In the genomic region with DNA sequence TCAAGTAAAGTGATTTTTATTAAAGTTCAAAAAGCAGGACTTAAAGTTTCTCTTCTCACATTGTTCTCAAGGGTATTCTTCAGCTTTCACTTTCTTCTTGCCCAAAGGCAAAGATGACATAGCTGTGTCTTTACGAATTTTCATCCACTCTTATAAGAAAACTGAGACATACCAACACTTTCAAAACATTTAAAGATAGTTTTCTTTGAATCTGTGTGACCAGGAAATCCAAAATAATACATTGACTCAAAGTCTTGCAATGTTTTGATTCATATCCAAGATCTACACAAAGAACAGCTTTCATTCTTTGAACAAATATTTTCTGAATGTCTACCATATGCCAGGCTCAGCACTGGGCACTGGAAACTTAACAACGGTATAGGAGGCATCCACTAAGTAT, we compare ENCODE assay signal across 13 cellular contexts.
A peak's percentile ranks its signal among the peaks of the same experiment; 100 is the strongest.
DNase-seq lines count a peak whose midpoint lies in the region; ATAC-seq and TF ChIP-seq lines count a peak whose summit lies in the region.
"Had no signal": no experiment of that assay in that cellular context is flagged by ENCODE, and none has a peak within 500 bp of the region (broad histone marks: within the 10 kb centered on the region; RNA-seq: fewer than 3 reads in every experiment).

No MANE protein-coding gene starts in this region.

- H3F3A ChIP-seq in SU-DHL-6 (ENCODE audit: insufficient read depth), result no peaks in the 10 kb centered on the region; the same call in 1 of the 2 replicates

- no peak overlapping the region for H3K27ac ChIP-seq in SU-DHL-6 (ENCODE audit: low read depth, low read length)

- no peaks in the 10 kb centered on the region for H3K9me2 ChIP-seq in SU-DHL-6 (replicated peaks; ENCODE audit: insufficient read depth, low read length)

- no peaks in the 10 kb centered on the region for H3K9me3 Mint-ChIP-seq in HFFc6
- H3K9me3 Mint-ChIP-seq: activated naive CD4-positive, alpha-beta T cell treated with anti-CD3 and anti-CD28 coated beads, Interleukin-2, amount 50 U/mL, for 24 hours had no signal

- POLR2A ChIA-PET in BJ (lab: Charles Lee), result interaction anchor here (0.5 kb wide), 1 partner anchor 90 kb away, joined by 20 read pairs; no protein-coding TSS in a partner anchor

- no peak overlapping the region for H3K4me3 ChIP-seq in BJ (ENCODE audit: low read depth, low read length)
- no peak overlapping the region for H3K4me3 ChIP-seq in SU-DHL-6 (ENCODE audit: insufficient read depth, low read length, poor library complexity, severe bottlenecking)
- no peak overlapping the region for H3K4me3 ChIP-seq in fibroblast of the aortic adventitia (ENCODE audit: low read depth, low read length)
- H3K4me3 ChIP-seq: K562 had no signal

- H3K27me3 Mint-ChIP-seq in HFFc6 (ENCODE audit: insufficient read depth), result no peaks in the 10 kb centered on the region
- H3K27me3 Mint-ChIP-seq: activated naive CD4-positive, alpha-beta T cell treated with anti-CD3 and anti-CD28 coated beads, Interleukin-2, amount 50 U/mL, for 24 hours had no signal

- no peaks in the 10 kb centered on the region for H4K20me1 ChIP-seq in SU-DHL-6 (ENCODE audit: low read depth, low read length)

- no peaks in the 10 kb centered on the region for H3K9me3 ChIP-seq in SU-DHL-6 (ENCODE audit: insufficient read depth, low read length)

- H3K4me1 Mint-ChIP-seq in HFFc6 (ENCODE audit: low read depth), result peaks cover 72% of the 10 kb centered on the region
- H3K4me1 Mint-ChIP-seq: activated naive CD4-positive, alpha-beta T cell treated with anti-CD3 and anti-CD28 coated beads, Interleukin-2, amount 50 U/mL, for 24 hours had no signal

- no peaks in the 10 kb centered on the region for H3K79me2 ChIP-seq in SU-DHL-6 (ENCODE audit: insufficient read depth, low read length)

- DNase-seq in BJ (ENCODE audit: low read depth), result peak; percentile 67
- peak; percentile 80 for DNase-seq in HFFc6
- DNase-seq in fibroblast of the aortic adventitia (ENCODE audit: low read depth), result peak; percentile 78
- no peak for DNase-seq in activated CD4-positive, alpha-beta T cell treated with anti-CD3 and anti-CD28 coated beads for 48 hours
- DNase-seq in NCI-H524 treated with DMSO at 0.1 percent for 48 hours (lab: John Stamatoyannopoulos, UW), result no peak
- DNase-seq: C1 segment of cervical spinal cord; stimulated activated CD4-positive, alpha-beta T cell treated with anti-CD3 and anti-CD28 coated beads, Interleukin-12 subunit alpha, Interleukin-12 subunit beta, amount 100 ng/mL, for 4 hours had no signal

- peak overlapping the region; percentile 6 for H3K4me2 ChIP-seq in SU-DHL-6 (ENCODE audit: low read depth, low read length, poor library complexity, severe bottlenecking)

- H3K27me3 ChIP-seq in BJ (ENCODE audit: control insufficient read depth, insufficient read depth, low read length) (no peaks in the 10 kb centered on the region), SU-DHL-6 (ENCODE audit: low read length) (no peaks in the 10 kb centered on the region)

- H3K27ac Mint-ChIP-seq in HFFc6, result peak overlapping the region; percentile 91
- H3K27ac Mint-ChIP-seq: activated naive CD4-positive, alpha-beta T cell treated with anti-CD3 and anti-CD28 coated beads, Interleukin-2, amount 50 U/mL, for 24 hours had no signal

- CTCF ChIA-PET in BJ (lab: Yijun Ruan, JAX), result no interaction called here

- H3K36me3 Mint-ChIP-seq in HFFc6 (ENCODE audit: low read depth), result no peaks in the 10 kb centered on the region
- H3K36me3 Mint-ChIP-seq: activated naive CD4-positive, alpha-beta T cell treated with anti-CD3 and anti-CD28 coated beads, Interleukin-2, amount 50 U/mL, for 24 hours; natural killer cell treated with Interleukin-12 subunit alpha and Interleukin-12 subunit beta and Interleukin-15 and Interleukin-18, amount 100 ng/mL, for 72 hours had no signal

- no peak for TF ChIP-seq CTCF in BJ (IDR thresholded peaks at IDR 0.05; ENCODE audit: insufficient read depth, low read depth, low read length)
- TF ChIP-seq CTCF in HFFc6 (IDR thresholded peaks at IDR 0.05), result no peak
- no peak for TF ChIP-seq CTCF in SU-DHL-6 (IDR thresholded peaks at IDR 0.05; ENCODE audit: insufficient read depth, low read length, poor library complexity, severe bottlenecking)
- TF ChIP-seq CTCF in fibroblast of the aortic adventitia (IDR thresholded peaks at IDR 0.05; ENCODE audit: insufficient read depth, low read length), result no peak

- no peak overlapping the region for H3K9ac ChIP-seq in SU-DHL-6 (ENCODE audit: low read length)

- H3K4me3 Mint-ChIP-seq in HFFc6, result peak overlapping the region; percentile 82
- H3K4me3 Mint-ChIP-seq: activated naive CD4-positive, alpha-beta T cell treated with anti-CD3 and anti-CD28 coated beads, Interleukin-2, amount 50 U/mL, for 24 hours had no signal

- no peaks in the 10 kb centered on the region for H3K36me3 ChIP-seq in BJ (ENCODE audit: control insufficient read depth, insufficient read depth, low read length)
- no peaks in the 10 kb centered on the region for H3K36me3 ChIP-seq in SU-DHL-6 (ENCODE audit: low read length)

- peak overlapping the region; percentile 7 for H2AFZ ChIP-seq in SU-DHL-6 (ENCODE audit: low read depth, low read length, severe bottlenecking)

- ATAC-seq in GM18870 (IDR thresholded peaks at IDR 0.05; ENCODE audit: unreplicated experiment) (no peak), GM19467 (IDR thresholded peaks at IDR 0.05; ENCODE audit: unreplicated experiment) (no peak)
- ATAC-seq: K562 had no signal

Comparison
In these comparisons a context has a peak if more than half of its experiments do, and no peak if none do; other contexts are left out.
1. DNase-seq: peak in BJ (single experiment), HFFc6 (single experiment) and fibroblast of the aortic adventitia (single experiment); none in activated CD4-positive, alpha-beta T cell treated with anti-CD3 and anti-CD28 coated beads for 48 hours (single experiment) and NCI-H524 treated with DMSO at 0.1 percent for 48 hours (single experiment).